8 cellular contexts compared by ENCODE assay signal in genomic region chr15:73950479-73951043, GRCh38. TPM values are rescaled to one million over a fixed set of nuclear protein-coding genes. Genes with fewer than 3 reads are reported as not detected.
DNase-seq lines count a peak whose midpoint lies in the region; ATAC-seq and TF ChIP-seq lines count a peak whose summit lies in the region.

No MANE protein-coding gene starts in this region.

- no peak for TF ChIP-seq EP300 in transverse colon (IDR thresholded peaks at IDR 0.05; ENCODE audit: low read depth)

- H3K27ac ChIP-seq in brain microvascular endothelial cell (peak overlapping the region; percentile 20), muscle layer of duodenum (ENCODE audit: low read length) (peak overlapping the region; percentile 36), transverse colon (peak overlapping the region; percentile 82 to 95 (median 89))
- H3K27ac ChIP-seq in CD8-positive, alpha-beta memory T cell (ENCODE audit: low read depth, low read length): no peak overlapping the region

- peaks cover 29% of the 10 kb centered on the region for H3K36me3 ChIP-seq in brain microvascular endothelial cell (replicated peaks)
- H3K36me3 ChIP-seq in muscle layer of duodenum (ENCODE audit: control insufficient read depth in 1 of 2, insufficient read depth in 2 of 2, low read length in 2 of 2): no peaks in the 10 kb centered on the region
- H3K36me3 ChIP-seq in transverse colon: no peaks in the 10 kb centered on the region
- no peaks in the 10 kb centered on the region for H3K36me3 ChIP-seq in CD8-positive, alpha-beta memory T cell (ENCODE audit: insufficient read depth, low read length)

- in situ Hi-C loops in brain microvascular endothelial cell (cut with HindIII; ENCODE audit: low pct_ligation_motif_present, low sequenced_read_pairs): no loop called here
- in situ Hi-C loops in transverse colon (cut with MboI; ENCODE audit: low pct_ligation_motif_present in 1 of 4, low pct_unique_long_range_greater_than_20kb in 1 of 4, low sequenced_read_pairs in 3 of 4): loop anchor here in 1 of 4 donors (25.0 kb wide), 1 partner anchor 362 kb away; no protein-coding TSS in a partner anchor

- CTCF ChIA-PET in activated CD4-positive, alpha-beta T cell treated with anti-CD3 and anti-CD28 coated beads, Interleukin-2, amount 10 ng/mL, durations not matched to agents 7 days and 5 days (lab: Charles Lee): interaction anchor here (0.8 to 4.2 kb wide), 18 partner anchors 8 to 379 kb away, joined by 3 to 37 read pairs (median 5); no protein-coding TSS in a partner anchor
- CTCF ChIA-PET in CD8-positive, alpha-beta memory T cell (lab: Charles Lee): interaction anchor here (0.8 to 3.0 kb wide), 15 partner anchors 8 to 98 kb away, joined by 3 to 71 read pairs (median 5); no protein-coding TSS in a partner anchor

- H3K9me3 Mint-ChIP-seq in activated CD4-positive, alpha-beta T cell treated with anti-CD3 and anti-CD28 coated beads, Interleukin-2, amount 10 ng/mL, durations not matched to agents 7 days and 5 days: no peaks in the 10 kb centered on the region
- no peaks in the 10 kb centered on the region for H3K9me3 Mint-ChIP-seq in CD8-positive, alpha-beta memory T cell

- H3K4me3 ChIP-seq in brain microvascular endothelial cell (ENCODE audit: low read depth, low read length): no peak overlapping the region
- H3K4me3 ChIP-seq in muscle layer of duodenum (ENCODE audit: low read depth in 1 of 2, low read length in 2 of 2): no peak overlapping the region
- no peak overlapping the region for H3K4me3 ChIP-seq in transverse colon
- H3K4me3 ChIP-seq in CD8-positive, alpha-beta memory T cell (ENCODE audit: low read length): no peak overlapping the region

- no peaks in the 10 kb centered on the region for H3K36me3 Mint-ChIP-seq in activated CD4-positive, alpha-beta T cell treated with anti-CD3 and anti-CD28 coated beads, Interleukin-2, amount 10 ng/mL, durations not matched to agents 7 days and 5 days (ENCODE audit: low read depth)
- H3K36me3 Mint-ChIP-seq in CD8-positive, alpha-beta memory T cell: no peaks in the 10 kb centered on the region

- no peak overlapping the region for H3K4me3 Mint-ChIP-seq in activated CD4-positive, alpha-beta T cell treated with anti-CD3 and anti-CD28 coated beads, Interleukin-2, amount 10 ng/mL, durations not matched to agents 7 days and 5 days
- no peak overlapping the region for H3K4me3 Mint-ChIP-seq in CD8-positive, alpha-beta memory T cell

- H3K4me1 Mint-ChIP-seq in activated CD4-positive, alpha-beta T cell treated with anti-CD3 and anti-CD28 coated beads, Interleukin-2, amount 10 ng/mL, durations not matched to agents 7 days and 5 days: peaks cover 16% of the 10 kb centered on the region
- peaks cover 4 to 8% (median 6%) of the 10 kb centered on the region in 3 donors for H3K4me1 Mint-ChIP-seq in CD8-positive, alpha-beta memory T cell

- TF ChIP-seq CTCF in brain microvascular endothelial cell (IDR thresholded peaks at IDR 0.05; ENCODE audit: low read depth, low read length, missing control alignments) (no peak), transverse colon (IDR thresholded peaks at IDR 0.05) (no peak)

- no peaks in the 10 kb centered on the region for H3K9me3 ChIP-seq in muscle layer of duodenum (ENCODE audit: control insufficient read depth in 1 of 2, low read length in 2 of 2)
- H3K9me3 ChIP-seq in transverse colon: no peaks in the 10 kb centered on the region
- no peaks in the 10 kb centered on the region for H3K9me3 ChIP-seq in CD8-positive, alpha-beta memory T cell (ENCODE audit: low read length)

- POLR2A ChIA-PET in activated CD4-positive, alpha-beta T cell treated with anti-CD3 and anti-CD28 coated beads, Interleukin-2, amount 10 ng/mL, durations not matched to agents 7 days and 5 days (lab: Charles Lee): interaction anchor here (0.6 kb wide), 1 partner anchor 15 kb away, joined by 3 read pairs; no protein-coding TSS in a partner anchor
- POLR2A ChIA-PET in CD8-positive, alpha-beta memory T cell (lab: Charles Lee): interaction anchor here (0.8 to 1.3 kb wide), 3 partner anchors 9 to 23 kb away, joined by 3 to 5 read pairs (median 3); no protein-coding TSS in a partner anchor

- peak overlapping the region; percentile 51 for H3K27ac Mint-ChIP-seq in activated CD4-positive, alpha-beta T cell treated with anti-CD3 and anti-CD28 coated beads, Interleukin-2, amount 10 ng/mL, durations not matched to agents 7 days and 5 days
- H3K27ac Mint-ChIP-seq in CD8-positive, alpha-beta memory T cell: peak overlapping the region in 4 of 8 donors; percentile 61 to 75 (median 70)

- DNase-seq in activated CD4-positive, alpha-beta T cell treated with anti-CD3 and anti-CD28 coated beads, Interleukin-2, amount 10 ng/mL, durations not matched to agents 7 days and 5 days: no peak
- no peak for DNase-seq in activated CD4-positive, alpha-beta T cell treated with anti-CD3 and anti-CD28 coated beads, Interleukin-2, amount 50 U/mL, for 1 hour
- DNase-seq in brain microvascular endothelial cell (no peak), transverse colon (no peak)
- DNase-seq in CD8-positive, alpha-beta memory T cell: no peak
- no peak for DNase-seq in stimulated activated naive CD4-positive, alpha-beta T cell (lab: John Stamatoyannopoulos, UW)

- TF ChIP-seq POLR2A in transverse colon (IDR thresholded peaks at IDR 0.05): no peak

- H3K4me1 ChIP-seq in muscle layer of duodenum (ENCODE audit: control insufficient read depth in 1 of 2, insufficient read depth in 2 of 2, low read length in 2 of 2) (peaks cover 11 to 19% of the 10 kb centered on the region in 2 donors), transverse colon (peaks cover 8 to 19% (median 10%) of the 10 kb centered on the region in 4 donors)
- no peaks in the 10 kb centered on the region for H3K4me1 ChIP-seq in CD8-positive, alpha-beta memory T cell (ENCODE audit: insufficient read depth, low read length)

- WGBS in transverse colon (ENCODE audit: low coverage in 1 of 2), 2 donors: 53% methylated on average over 1 of the region's 1 CpG; no CpG with 5 or more reads in 1 of the 2 donors

- H3K27me3 Mint-ChIP-seq in activated CD4-positive, alpha-beta T cell treated with anti-CD3 and anti-CD28 coated beads, Interleukin-2, amount 10 ng/mL, durations not matched to agents 7 days and 5 days: no peaks in the 10 kb centered on the region
- peaks cover 0 to 9% of the 10 kb centered on the region in 2 donors for H3K27me3 Mint-ChIP-seq in CD8-positive, alpha-beta memory T cell

- no peaks in the 10 kb centered on the region for H3K27me3 ChIP-seq in brain microvascular endothelial cell (replicated peaks)
- no peaks in the 10 kb centered on the region for H3K27me3 ChIP-seq in muscle layer of duodenum (ENCODE audit: low read depth, low read length)
- no peaks in the 10 kb centered on the region for H3K27me3 ChIP-seq in transverse colon
- H3K27me3 ChIP-seq in CD8-positive, alpha-beta memory T cell (ENCODE audit: insufficient read depth, low read length, poor library complexity, severe bottlenecking): no peaks in the 10 kb centered on the region

- intact Hi-C loops in transverse colon (cut with DNase I; ENCODE audit: low total_unique reads): loop anchor here (2.0 kb wide), 1 partner anchor 14 kb away; no protein-coding TSS in a partner anchor

- no peak for ATAC-seq in GM18907 (IDR thresholded peaks at IDR 0.05; ENCODE audit: unreplicated experiment)

RNA-seq across cellular contexts. Expression of gene LOXL1, which starts 24.3 kb away (rescaled TPM):
- 1 to 10 TPM; 3.4 to 3.5 TPM for total RNA-seq in activated CD4-positive, alpha-beta T cell treated with anti-CD3 and anti-CD28 coated beads, Interleukin-2, amount 10 ng/mL, durations not matched to agents 7 days and 5 days
- total RNA-seq in transverse colon: 1 to 10 TPM in 3 of 4 donors, not detected in 1; 1.8 to 6.8 (median 1.9) TPM
- total RNA-seq in CD8-positive, alpha-beta memory T cell: 1 to 10 TPM; 1.3 to 1.5 TPM
- polyA plus RNA-seq in CD8-positive, alpha-beta memory T cell: 3.1 TPM

RNA-seq across cellular contexts. Expression of gene STOML1, which starts 41.5 kb away (rescaled TPM):
- total RNA-seq in activated CD4-positive, alpha-beta T cell treated with anti-CD3 and anti-CD28 coated beads, Interleukin-2, amount 10 ng/mL, durations not matched to agents 7 days and 5 days: 10 to 100 TPM; 12.0 to 12.8 TPM
- 10 to 100 TPM in 1 of 4 donors, 1 to 10 TPM in 2, under 1 TPM in 1; 0.75 to 14.6 (median 4.5) TPM for total RNA-seq in transverse colon
- total RNA-seq in CD8-positive, alpha-beta memory T cell: 10 to 100 TPM; 13.2 to 13.3 TPM
- 8.6 TPM for polyA plus RNA-seq in CD8-positive, alpha-beta memory T cell

RNA-seq across cellular contexts. Expression of gene PML, which starts 44.0 kb away (rescaled TPM):
- 100 to 1,000 TPM; 118 to 122 TPM for total RNA-seq in activated CD4-positive, alpha-beta T cell treated with anti-CD3 and anti-CD28 coated beads, Interleukin-2, amount 10 ng/mL, durations not matched to agents 7 days and 5 days
- 100 to 1,000 TPM in 1 of 4 donors, 10 to 100 TPM in 3; 35.1 to 128 (median 70.0) TPM for total RNA-seq in transverse colon
- total RNA-seq in CD8-positive, alpha-beta memory T cell: 10 to 100 TPM; 35.5 to 37.4 TPM
- polyA plus RNA-seq in CD8-positive, alpha-beta memory T cell: 32.3 TPM
